1 cellular context compared by ENCODE assay signal in genomic region chr6:34791164-34791841, GRCh38.
TF ChIP-seq lines count a peak whose summit lies in the region.

No MANE protein-coding gene starts in this region.

TF ChIP-seq in endothelial cell of umbilical vein, 7 proteins besides CTCF, POLR2A, EP300 and RAD21 (continued from another document):
- TF ChIP-seq MAX (IDR thresholded peaks at IDR 0.05; ENCODE audit: insufficient read depth, insufficient read length) (no peak), FOS (IDR thresholded peaks at IDR 0.05; ENCODE audit: borderline replicate concordance, insufficient read depth, low read length) (no peak)
